In genomic region chr1:58465825-58466617, GRCh38 we compare ENCODE assay signal across 1 cellular context.
TF ChIP-seq lines count a peak whose summit lies in the region.

No MANE protein-coding gene starts in this region.

TF ChIP-seq in SK-N-SH treated with all-trans-retinoic acid at 6 μM for 48 hours, 23 proteins besides CTCF, POLR2A, EP300 and RAD21 (continued from another document):
- TF ChIP-seq, protein P1, sequence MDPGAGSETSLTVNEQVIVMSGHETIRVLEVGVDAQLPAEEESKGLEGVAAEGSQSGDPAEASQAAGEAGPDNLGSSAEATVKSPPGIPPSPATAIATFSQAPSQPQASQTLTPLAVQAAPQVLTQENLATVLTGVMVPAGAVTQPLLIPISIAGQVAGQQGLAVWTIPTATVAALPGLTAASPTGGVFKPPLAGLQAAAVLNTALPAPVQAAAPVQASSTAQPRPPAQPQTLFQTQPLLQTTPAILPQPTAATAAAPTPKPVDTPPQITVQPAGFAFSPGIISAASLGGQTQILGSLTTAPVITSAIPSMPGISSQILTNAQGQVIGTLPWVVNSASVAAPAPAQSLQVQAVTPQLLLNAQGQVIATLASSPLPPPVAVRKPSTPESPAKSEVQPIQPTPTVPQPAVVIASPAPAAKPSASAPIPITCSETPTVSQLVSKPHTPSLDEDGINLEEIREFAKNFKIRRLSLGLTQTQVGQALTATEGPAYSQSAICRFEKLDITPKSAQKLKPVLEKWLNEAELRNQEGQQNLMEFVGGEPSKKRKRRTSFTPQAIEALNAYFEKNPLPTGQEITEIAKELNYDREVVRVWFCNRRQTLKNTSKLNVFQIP (CRISPR knock-in tag; IDR thresholded peaks at IDR 0.05; ENCODE audit: borderline replicate concordance, low read depth): no peak
- TF ChIP-seq ESRRG (CRISPR knock-in tag; IDR thresholded peaks at IDR 0.05) (no peak), ARNTL (CRISPR knock-in tag; IDR thresholded peaks at IDR 0.05; ENCODE audit: borderline replicate concordance, low read depth) (no peak), SNAI2 (CRISPR knock-in tag; IDR thresholded peaks at IDR 0.05) (no peak), OSR1 (CRISPR knock-in tag; IDR thresholded peaks at IDR 0.05) (no peak), ZNF70 (CRISPR knock-in tag; IDR thresholded peaks at IDR 0.05) (no peak), CSDC2 (CRISPR knock-in tag; IDR thresholded peaks at IDR 0.05) (no peak), ZNF8 (CRISPR knock-in tag; IDR thresholded peaks at IDR 0.05) (no peak)
- TF ChIP-seq, protein P2, sequence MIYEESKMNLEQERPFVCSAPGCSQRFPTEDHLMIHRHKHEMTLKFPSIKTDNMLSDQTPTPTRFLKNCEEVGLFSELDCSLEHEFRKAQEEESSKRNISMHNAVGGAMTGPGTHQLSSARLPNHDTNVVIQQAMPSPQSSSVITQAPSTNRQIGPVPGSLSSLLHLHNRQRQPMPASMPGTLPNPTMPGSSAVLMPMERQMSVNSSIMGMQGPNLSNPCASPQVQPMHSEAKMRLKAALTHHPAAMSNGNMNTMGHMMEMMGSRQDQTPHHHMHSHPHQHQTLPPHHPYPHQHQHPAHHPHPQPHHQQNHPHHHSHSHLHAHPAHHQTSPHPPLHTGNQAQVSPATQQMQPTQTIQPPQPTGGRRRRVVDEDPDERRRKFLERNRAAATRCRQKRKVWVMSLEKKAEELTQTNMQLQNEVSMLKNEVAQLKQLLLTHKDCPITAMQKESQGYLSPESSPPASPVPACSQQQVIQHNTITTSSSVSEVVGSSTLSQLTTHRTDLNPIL (CRISPR knock-in tag; IDR thresholded peaks at IDR 0.05; ENCODE audit: low read depth): no peak
- TF ChIP-seq, protein P3, sequence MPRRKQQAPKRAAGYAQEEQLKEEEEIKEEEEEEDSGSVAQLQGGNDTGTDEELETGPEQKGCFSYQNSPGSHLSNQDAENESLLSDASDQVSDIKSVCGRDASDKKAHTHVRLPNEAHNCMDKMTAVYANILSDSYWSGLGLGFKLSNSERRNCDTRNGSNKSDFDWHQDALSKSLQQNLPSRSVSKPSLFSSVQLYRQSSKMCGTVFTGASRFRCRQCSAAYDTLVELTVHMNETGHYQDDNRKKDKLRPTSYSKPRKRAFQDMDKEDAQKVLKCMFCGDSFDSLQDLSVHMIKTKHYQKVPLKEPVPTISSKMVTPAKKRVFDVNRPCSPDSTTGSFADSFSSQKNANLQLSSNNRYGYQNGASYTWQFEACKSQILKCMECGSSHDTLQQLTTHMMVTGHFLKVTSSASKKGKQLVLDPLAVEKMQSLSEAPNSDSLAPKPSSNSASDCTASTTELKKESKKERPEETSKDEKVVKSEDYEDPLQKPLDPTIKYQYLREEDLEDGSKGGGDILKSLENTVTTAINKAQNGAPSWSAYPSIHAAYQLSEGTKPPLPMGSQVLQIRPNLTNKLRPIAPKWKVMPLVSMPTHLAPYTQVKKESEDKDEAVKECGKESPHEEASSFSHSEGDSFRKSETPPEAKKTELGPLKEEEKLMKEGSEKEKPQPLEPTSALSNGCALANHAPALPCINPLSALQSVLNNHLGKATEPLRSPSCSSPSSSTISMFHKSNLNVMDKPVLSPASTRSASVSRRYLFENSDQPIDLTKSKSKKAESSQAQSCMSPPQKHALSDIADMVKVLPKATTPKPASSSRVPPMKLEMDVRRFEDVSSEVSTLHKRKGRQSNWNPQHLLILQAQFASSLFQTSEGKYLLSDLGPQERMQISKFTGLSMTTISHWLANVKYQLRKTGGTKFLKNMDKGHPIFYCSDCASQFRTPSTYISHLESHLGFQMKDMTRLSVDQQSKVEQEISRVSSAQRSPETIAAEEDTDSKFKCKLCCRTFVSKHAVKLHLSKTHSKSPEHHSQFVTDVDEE (CRISPR knock-in tag; IDR thresholded peaks at IDR 0.05): no peak
- TF ChIP-seq, protein P4, sequence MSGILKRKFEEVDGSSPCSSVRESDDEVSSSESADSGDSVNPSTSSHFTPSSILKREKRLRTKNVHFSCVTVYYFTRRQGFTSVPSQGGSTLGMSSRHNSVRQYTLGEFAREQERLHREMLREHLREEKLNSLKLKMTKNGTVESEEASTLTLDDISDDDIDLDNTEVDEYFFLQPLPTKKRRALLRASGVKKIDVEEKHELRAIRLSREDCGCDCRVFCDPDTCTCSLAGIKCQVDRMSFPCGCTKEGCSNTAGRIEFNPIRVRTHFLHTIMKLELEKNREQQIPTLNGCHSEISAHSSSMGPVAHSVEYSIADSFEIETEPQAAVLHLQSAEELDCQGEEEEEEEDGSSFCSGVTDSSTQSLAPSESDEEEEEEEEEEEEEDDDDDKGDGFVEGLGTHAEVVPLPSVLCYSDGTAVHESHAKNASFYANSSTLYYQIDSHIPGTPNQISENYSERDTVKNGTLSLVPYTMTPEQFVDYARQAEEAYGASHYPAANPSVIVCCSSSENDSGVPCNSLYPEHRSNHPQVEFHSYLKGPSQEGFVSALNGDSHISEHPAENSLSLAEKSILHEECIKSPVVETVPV (CRISPR knock-in tag; IDR thresholded peaks at IDR 0.05): no peak
